ENCODE assay signal across 12 cellular contexts in the genomic region with DNA sequence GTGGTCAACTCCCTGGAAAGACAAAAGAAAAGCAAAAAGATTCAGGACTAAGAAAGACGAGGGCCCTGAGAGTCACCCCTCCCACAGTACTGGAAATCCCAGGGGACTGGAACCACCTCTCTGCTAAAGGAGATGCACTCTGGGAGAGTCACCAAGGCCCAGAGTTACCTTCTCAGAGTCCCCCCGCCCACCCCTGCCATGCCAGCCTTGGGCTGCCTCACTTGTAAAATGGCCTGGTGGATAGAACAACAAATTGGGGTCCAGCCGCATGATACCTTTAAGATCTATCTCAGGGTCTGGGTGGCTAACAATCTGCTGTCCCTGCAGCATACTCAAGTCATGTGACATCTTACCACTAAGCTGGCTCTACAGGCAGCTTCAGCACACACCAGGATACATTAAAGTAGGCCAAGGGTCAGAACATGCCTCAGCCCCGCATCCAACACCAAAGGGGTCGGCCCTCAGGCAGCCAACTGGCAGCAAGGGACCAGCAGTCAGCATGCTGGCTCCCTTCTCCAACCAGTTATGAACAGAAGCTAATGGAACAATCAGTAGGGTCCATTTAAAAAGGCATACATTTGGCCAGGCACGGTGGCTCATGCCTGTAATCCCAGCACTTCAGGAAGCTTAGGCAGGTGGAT. TPM values are rescaled to one million over a fixed set of nuclear protein-coding genes. Genes with fewer than 3 reads are reported as not detected.
A peak's percentile ranks its signal among the peaks of the same experiment; 100 is the strongest.
DNase-seq lines count a peak whose midpoint lies in the region; ATAC-seq, FAIRE-seq and TF ChIP-seq lines count a peak whose summit lies in the region.
"Had no signal": no experiment of that assay in that cellular context is flagged by ENCODE, and none has a peak within 500 bp of the region (broad histone marks: within the 10 kb centered on the region; RNA-seq: fewer than 3 reads in every experiment).

No MANE protein-coding gene starts in this region.

- H3K18ac ChIP-seq in neuronal stem cell (ENCODE audit: low read length) = no peak overlapping the region

- no peak overlapping the region for H2BK15ac ChIP-seq in neuronal stem cell (ENCODE audit: low read length)

- H3K27ac Mint-ChIP-seq in activated CD8-positive, alpha-beta T cell treated with anti-CD3 and anti-CD28 coated beads, Interleukin-2, amount 10 ng/mL, durations not matched to agents 7 days and 5 days = peak overlapping the region; percentile 30

- no peak overlapping the region for H3K14ac ChIP-seq in neuronal stem cell (ENCODE audit: low read length)

- H2AK5ac ChIP-seq in neuronal stem cell (ENCODE audit: low read depth, low read length) = no peak overlapping the region

- peak overlapping the region in 1 of 2 donors; percentile 49 for H3K9ac ChIP-seq in kidney (ENCODE audit: low read length in 2 of 2)
- H3K9ac ChIP-seq in neuronal stem cell (ENCODE audit: low read depth, low read length, poor library complexity) = no peak overlapping the region

- H3K9me3 Mint-ChIP-seq in activated CD8-positive, alpha-beta T cell treated with anti-CD3 and anti-CD28 coated beads, Interleukin-2, amount 10 ng/mL, durations not matched to agents 7 days and 5 days (ENCODE audit: insufficient read depth) = no peaks in the 10 kb centered on the region
- H3K9me3 Mint-ChIP-seq: stimulated activated naive CD8-positive, alpha-beta T cell treated with anti-CD3 and anti-CD28 coated beads, Interleukin-15, amount 100 ng/mL, for 72 hours; WTC11 had no signal

- TF ChIP-seq CTCF in kidney (IDR thresholded peaks at IDR 0.05; ENCODE audit: borderline replicate concordance, extremely low read depth, insufficient read depth) (no peak), stomach (IDR thresholded peaks at IDR 0.05) (no peak)

- H3K27me3 Mint-ChIP-seq in activated CD8-positive, alpha-beta T cell treated with anti-CD3 and anti-CD28 coated beads, Interleukin-2, amount 10 ng/mL, durations not matched to agents 7 days and 5 days (ENCODE audit: low read depth) = no peaks in the 10 kb centered on the region
- H3K27me3 Mint-ChIP-seq: stimulated activated naive CD8-positive, alpha-beta T cell treated with anti-CD3 and anti-CD28 coated beads, Interleukin-15, amount 100 ng/mL, for 72 hours had no signal

- DNase-seq in activated CD8-positive, alpha-beta T cell treated with anti-CD3 and anti-CD28 coated beads, Interleukin-2, amount 10 ng/mL, durations not matched to agents 7 days and 5 days = no peak
- DNase-seq in kidney (no peak), stomach (no peak), neuronal stem cell (ENCODE audit: low spot score) (no peak), germinal center (ENCODE audit: low spot score) (no peak), NCI-H2227 (lab: John Stamatoyannopoulos, UW; ENCODE audit: unreplicated experiment) (no peak)
- DNase-seq: activated gamma-delta T cell treated with Interleukin-2 at 50 U/mL for 16 hours; NCI-H524 treated with DMSO at 0.1 percent for 48 hours; SIG-M5; stimulated activated naive CD8-positive, alpha-beta T cell treated with anti-CD3 and anti-CD28 coated beads, Interleukin-15, amount 100 ng/mL, for 72 hours had no signal

- FAIRE-seq in kidney (lab: Jason Lieb, UNC) = no peak

- H3K4me1 Mint-ChIP-seq in activated CD8-positive, alpha-beta T cell treated with anti-CD3 and anti-CD28 coated beads, Interleukin-2, amount 10 ng/mL, durations not matched to agents 7 days and 5 days (ENCODE audit: low read depth) = peaks cover 70% of the 10 kb centered on the region

- no peak overlapping the region for H2AFZ ChIP-seq in neuronal stem cell (ENCODE audit: low read length)

- H3K36me3 Mint-ChIP-seq in activated CD8-positive, alpha-beta T cell treated with anti-CD3 and anti-CD28 coated beads, Interleukin-2, amount 10 ng/mL, durations not matched to agents 7 days and 5 days (ENCODE audit: low read depth) = peaks cover 33% of the 10 kb centered on the region

- intact Hi-C loops in kidney (cut with DNase I) (no loop called here), stomach (cut with DNase I; ENCODE audit: low total_unique reads) (no loop called here)

- no peak overlapping the region for H3K23ac ChIP-seq in neuronal stem cell (ENCODE audit: low read depth, low read length, poor library complexity)

- ATAC-seq in activated CD8-positive, alpha-beta T cell treated with anti-CD3 and anti-CD28 coated beads, Interleukin-2, amount 10 ng/mL, durations not matched to agents 7 days and 5 days = no peak
- ATAC-seq: stimulated activated naive CD8-positive, alpha-beta T cell treated with anti-CD3 and anti-CD28 coated beads, Interleukin-15, amount 100 ng/mL, for 72 hours; WTC11 had no signal

- POLR2A ChIA-PET in activated CD8-positive, alpha-beta T cell treated with anti-CD3 and anti-CD28 coated beads, Interleukin-2, amount 10 ng/mL, durations not matched to agents 7 days and 5 days (lab: Charles Lee) = interaction anchor here (2.8 kb wide), 1 partner anchor 10 kb away, joined by 15 read pairs; no protein-coding TSS in a partner anchor

- H3K27ac ChIP-seq in KOPT-K1 (ENCODE audit: low read depth, low read length, poor library complexity, severe bottlenecking) (peak overlapping the region; percentile 93), kidney (ENCODE audit: low read depth in 2 of 2, low read length in 2 of 2) (peak overlapping the region; percentile 63 to 85), stomach (peak overlapping the region in 3 of 5 donors; percentile 40 to 83 (median 83)), neuronal stem cell (replicated peaks; ENCODE audit: low read length) (no peak overlapping the region)

- H3K27me3 ChIP-seq in stomach = no peaks in the 10 kb centered on the region
- no peaks in the 10 kb centered on the region for H3K27me3 ChIP-seq in neuronal stem cell (ENCODE audit: control insufficient read depth in 3 of 3, insufficient read depth in 3 of 3, low read depth in 1 of 3, low read length in 3 of 3)

- H3K4me1 ChIP-seq in kidney (ENCODE audit: control insufficient read depth in 1 of 2, insufficient read depth in 1 of 2, low read depth in 1 of 2, low read length in 2 of 2) (peaks cover 87 to 92% of the 10 kb centered on the region in 2 donors), stomach (peaks cover 66 to 96% (median 85%) of the 10 kb centered on the region in 4 donors), neuronal stem cell (ENCODE audit: control insufficient read depth in 2 of 2, insufficient read depth in 1 of 2, low read depth in 1 of 2, low read length in 2 of 2) (peaks cover 11 to 20% of the 10 kb centered on the region in 2 donors)

- H3K9me3 ChIP-seq in KOPT-K1 (ENCODE audit: insufficient read depth, low read length, poor library complexity, severe bottlenecking) (no peaks in the 10 kb centered on the region), kidney (ENCODE audit: control insufficient read depth in 1 of 2, low read length in 2 of 2) (no peaks in the 10 kb centered on the region), stomach (no peaks in the 10 kb centered on the region), neuronal stem cell (replicated peaks in 1 of 2; ENCODE audit: control insufficient read depth in 2 of 2, insufficient read depth in 1 of 2, low read depth in 1 of 2, low read length in 2 of 2) (no peaks in the 10 kb centered on the region)

- no peak overlapping the region for H3K4ac ChIP-seq in neuronal stem cell (ENCODE audit: low read length)

- H4K91ac ChIP-seq in neuronal stem cell (ENCODE audit: low read depth, low read length, poor library complexity) = no peak overlapping the region

- H4K8ac ChIP-seq in neuronal stem cell (ENCODE audit: low read depth, low read length) = no peak overlapping the region

- H2BK12ac ChIP-seq in neuronal stem cell (ENCODE audit: low read length) = no peak overlapping the region

- peaks cover 29% of the 10 kb centered on the region; the same call in 1 of the 2 replicates for H3K36me3 ChIP-seq in KOPT-K1 (ENCODE audit: insufficient read depth, low read length)
- H3K36me3 ChIP-seq in kidney (ENCODE audit: control insufficient read depth in 1 of 2, insufficient read depth in 2 of 2, low read length in 2 of 2) = no peaks in the 10 kb centered on the region
- peaks cover 10 to 24% (median 22%) of the 10 kb centered on the region in 4 donors for H3K36me3 ChIP-seq in stomach
- H3K36me3 ChIP-seq in neuronal stem cell (replicated peaks in 1 of 2; ENCODE audit: control insufficient read depth in 2 of 2, insufficient read depth in 2 of 2, low read length in 2 of 2) = peaks cover 20 to 46% of the 10 kb centered on the region in 2 donors

- TF ChIP-seq EP300 in stomach (IDR thresholded peaks at IDR 0.05) = no peak

- WGBS in stomach, 5 donors = 59 to 78% (median 62%) methylated on average over 5 to 6 of the region's 6 CpGs
- no CpG with 5 or more reads among the region's 6 CpGs for WGBS in neuronal stem cell (ENCODE audit: extremely low coverage in 2 of 2, insufficient read length in 2 of 2, insufficient replicate concordance in 1 of 2), 2 donors

- TF ChIP-seq POLR2A in stomach (IDR thresholded peaks at IDR 0.05) = no peak

- peaks cover 2% of the 10 kb centered on the region for H3K79me1 ChIP-seq in neuronal stem cell (ENCODE audit: low read depth, low read length)

- CTCF ChIA-PET in activated CD8-positive, alpha-beta T cell treated with anti-CD3 and anti-CD28 coated beads, Interleukin-2, amount 10 ng/mL, durations not matched to agents 7 days and 5 days (lab: Charles Lee) = interaction anchor here (0.8 to 10.1 kb wide), 6 partner anchors 10 to 42 kb away, joined by 3 to 156 read pairs (median 12); no protein-coding TSS in a partner anchor

- no peak overlapping the region for H2BK120ac ChIP-seq in neuronal stem cell (ENCODE audit: low read depth, low read length)

- H3K4me3 Mint-ChIP-seq in activated CD8-positive, alpha-beta T cell treated with anti-CD3 and anti-CD28 coated beads, Interleukin-2, amount 10 ng/mL, durations not matched to agents 7 days and 5 days = no peak overlapping the region
- H3K4me3 Mint-ChIP-seq: stimulated activated naive CD8-positive, alpha-beta T cell treated with anti-CD3 and anti-CD28 coated beads, Interleukin-15, amount 100 ng/mL, for 72 hours; WTC11 had no signal

- no peak overlapping the region for H3K4me3 ChIP-seq in kidney (ENCODE audit: low read length in 2 of 2)
- no peak overlapping the region for H3K4me3 ChIP-seq in stomach
- H3K4me3 ChIP-seq in neuronal stem cell (ENCODE audit: low read length in 2 of 2) = no peak overlapping the region

- H2BK5ac ChIP-seq in neuronal stem cell (ENCODE audit: low read length) = no peak overlapping the region

- no peak overlapping the region for H3K4me2 ChIP-seq in neuronal stem cell (ENCODE audit: insufficient read depth, low read length, poor library complexity, severe bottlenecking)

RNA-seq across cellular contexts. Expression of a gene that starts 37.2 kb away (rescaled TPM):
- 10 to 100 TPM; 19.9 to 21.8 TPM for total RNA-seq in activated CD8-positive, alpha-beta T cell treated with anti-CD3 and anti-CD28 coated beads, Interleukin-2, amount 10 ng/mL, durations not matched to agents 7 days and 5 days
- total RNA-seq in kidney (30.0 TPM), stomach (10 to 100 TPM in 4 of 5 donors, 1 to 10 TPM in 1; 9.4 to 46.9 (median 19.3) TPM)
- polyA plus RNA-seq in kidney (ENCODE audit: insufficient read depth, low read depth, low replicate concordance) (11.8 TPM), stomach (1 to 10 TPM; 5.7 to 9.3 (median 8.2) TPM)
- 15.1 TPM for polyA plus RNA-seq in neuronal stem cell (2013, experiment 1 of 2)
- 15.7 TPM for polyA plus RNA-seq in neuronal stem cell (2013, experiment 2 of 2)
